Comparison of ENCODE assay signal across 24 cellular contexts in the genomic region with DNA sequence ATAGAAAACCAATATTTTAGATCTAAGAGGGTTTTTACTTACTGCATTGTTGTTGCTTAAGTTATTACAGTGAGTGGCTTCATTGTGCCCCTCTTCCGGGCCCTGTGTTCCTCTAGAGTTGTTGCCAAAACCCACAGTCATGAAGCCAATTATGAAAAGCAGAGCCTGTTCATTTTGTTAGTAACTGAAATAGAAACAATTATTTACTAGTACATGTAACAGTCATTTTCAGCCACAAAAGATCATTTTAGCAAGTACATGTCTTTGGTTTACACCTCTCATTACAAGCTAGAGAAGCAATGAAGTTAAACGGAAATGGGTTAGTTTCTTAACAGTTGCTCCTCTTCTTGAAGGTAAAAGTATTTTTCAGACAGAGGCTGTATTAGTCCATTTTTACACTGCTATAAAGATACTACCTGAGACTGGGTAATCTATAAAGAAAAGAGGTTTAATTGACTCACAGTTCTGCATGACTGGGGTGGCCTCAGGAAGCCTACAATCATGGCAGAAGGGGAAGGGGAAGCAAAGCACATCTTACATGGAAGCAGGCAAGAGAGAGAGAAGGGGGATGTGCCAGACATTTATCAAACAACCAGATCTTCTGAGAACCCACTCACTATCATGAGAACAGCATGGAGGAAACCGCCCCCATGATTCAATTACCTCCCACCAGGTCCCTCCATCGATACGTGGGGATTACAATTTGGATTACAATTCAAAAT.
"Had no signal": no experiment of that assay in that cellular context is flagged by ENCODE, and none has a peak within 500 bp of the region (broad histone marks: within the 10 kb centered on the region; RNA-seq: fewer than 3 reads in every experiment).

No MANE protein-coding gene starts in this region.

- H3K9me3 Mint-ChIP-seq: endodermal cell had no signal

- H3K36me3 Mint-ChIP-seq: WTC11 had no signal

- H3K9me3 ChIP-seq: body of pancreas, ovary, psoas muscle, testis, upper lobe of left lung had no signal

- H3K36me3 ChIP-seq: ovary, upper lobe of left lung had no signal

- FAIRE-seq: colon, frontal cortex, kidney, TTC549 had no signal

- H3K27ac ChIP-seq: body of pancreas, dorsolateral prefrontal cortex, ovary, psoas muscle, testis had no signal

- H3K27me3 ChIP-seq: body of pancreas, dorsolateral prefrontal cortex, ovary, testis, upper lobe of left lung had no signal

- H3K4me3 ChIP-seq: body of pancreas, dorsolateral prefrontal cortex, lung, ovary, psoas muscle, testis, upper lobe of left lung had no signal

- DNase-seq: activated CD4-positive, alpha-beta T cell treated with anti-CD3 and anti-CD28 coated beads for 4 hours; activated naive CD4-positive, alpha-beta T cell; body of pancreas; caudate nucleus; dorsolateral prefrontal cortex; endodermal cell; erythroblast; hypothalamus; kidney; ovary; psoas muscle; right cardiac atrium; stimulated activated CD4-positive, alpha-beta T cell treated with anti-CD3 and anti-CD28 coated beads, Interleukin-15, amount 100 ng/mL, for 24 hours; stimulated activated CD4-positive, alpha-beta T cell treated with anti-CD3 and anti-CD28 coated beads, Interleukin-2, amount 100 ng/mL, for 48 hours; SW 1271; testis; upper lobe of left lung had no signal

- H3K4me1 Mint-ChIP-seq: endodermal cell had no signal

- H3K27ac Mint-ChIP-seq: activated T-helper 1 cell treated with anti-CD3 and anti-CD28 coated beads, Interleukin-12 subunit alpha, Interleukin-12 subunit beta, Interleukin-2, Interleukin-4 antibody, amounts not matched to agents 30 ng/mL and 10 ng/mL and 1 ng/mL, durations not matched to agents 14 hours and 24 hours and 36 hours; endodermal cell; WTC11 had no signal

- ATAC-seq: body of pancreas, left lobe of liver, psoas muscle, right cardiac atrium, WTC11 had no signal

- H3K4me1 ChIP-seq: body of pancreas, psoas muscle, testis had no signal

- H3K4me3 Mint-ChIP-seq: activated T-helper 1 cell treated with anti-CD3 and anti-CD28 coated beads, Interleukin-12 subunit alpha, Interleukin-12 subunit beta, Interleukin-2, Interleukin-4 antibody, amounts not matched to agents 30 ng/mL and 10 ng/mL and 1 ng/mL, durations not matched to agents 14 hours and 24 hours and 36 hours; endodermal cell; WTC11 had no signal
